Comparison of ENCODE assay signal across 7 cellular contexts in genomic region chr10:116271593-116272496, GRCh38. TPM values are rescaled to one million over a fixed set of nuclear protein-coding genes. Genes with fewer than 3 reads are reported as not detected.
DNase-seq lines count a peak whose midpoint lies in the region; ATAC-seq and TF ChIP-seq lines count a peak whose summit lies in the region.

No MANE protein-coding gene starts in this region.

- no peak overlapping the region for H2BK12ac ChIP-seq in H9 (ENCODE audit: insufficient read length, low read depth, low read length)

- H2BK120ac ChIP-seq in H9 (ENCODE audit: low read depth, low read length, poor library complexity, severe bottlenecking): no peak overlapping the region

- peaks cover 37% of the 10 kb centered on the region for H3K23me2 ChIP-seq in H9 (ENCODE audit: insufficient read length, low read depth, low read length, poor library complexity, severe bottlenecking)

- peak overlapping the region; percentile 65 for H3K4me3 ChIP-seq in astrocyte of the cerebellum (ENCODE audit: low read depth, low read length)
- H3K4me3 ChIP-seq in subcutaneous abdominal adipose tissue (ENCODE audit: low read depth in 1 of 5, low read length in 5 of 5): peak overlapping the region in 4 of 5 donors; percentile 60 to 74 (median 66)

- TF ChIP-seq CTCF in H9 (conservative IDR thresholded peaks at IDR 0.05): no peak
- no peak for TF ChIP-seq CTCF in astrocyte of the cerebellum (IDR thresholded peaks at IDR 0.05; ENCODE audit: low read depth, low read length, missing control alignments)

- no peaks in the 10 kb centered on the region for H3K79me1 ChIP-seq in H9 (ENCODE audit: insufficient read depth, low read depth, low read length, poor library complexity, severe bottlenecking)

- H4K5ac ChIP-seq in H9 (ENCODE audit: insufficient read length, low read depth, low read length): no peak overlapping the region

- no peak overlapping the region for H2AFZ ChIP-seq in H9 (ENCODE audit: low read length)

- no peak overlapping the region for H4K8ac ChIP-seq in H9 (replicated peaks; ENCODE audit: insufficient read length, low read depth, low read length)

- no peaks in the 10 kb centered on the region for H4K20me1 ChIP-seq in H9 (ENCODE audit: control insufficient read depth, insufficient read depth, insufficient read length)

- H3K9ac ChIP-seq in H9 (ENCODE audit: extremely low read depth, insufficient read length, low read length) (no peak overlapping the region), subcutaneous abdominal adipose tissue (ENCODE audit: low read length in 5 of 5) (peak overlapping the region in 1 of 5 donors; percentile 59)

- no peak overlapping the region for H3K4ac ChIP-seq in H9 (ENCODE audit: low read depth, low read length)

- no peaks in the 10 kb centered on the region; a peak in 2 of 7 replicates for H3K36me3 Mint-ChIP-seq in H9 (ENCODE audit: insufficient read depth in 1 of 3, low read depth in 3 of 3)

- H3K4me1 ChIP-seq in H9 (ENCODE audit: insufficient read depth, low read length) (no peaks in the 10 kb centered on the region), subcutaneous abdominal adipose tissue (ENCODE audit: control insufficient read depth in 5 of 5, insufficient read depth in 5 of 5, low read length in 5 of 5) (peaks cover 0 to 43% (median 40%) of the 10 kb centered on the region in 5 donors)

- H3K18ac ChIP-seq in H9 (ENCODE audit: insufficient read length, low read depth, low read length): no peak overlapping the region

- H3T11ph ChIP-seq in H9 (ENCODE audit: low read length): no peak overlapping the region

- no peak overlapping the region for H4K91ac ChIP-seq in H9 (ENCODE audit: insufficient read length, low read depth, low read length)

- no peaks in the 10 kb centered on the region for H3K79me2 ChIP-seq in H9 (ENCODE audit: insufficient read depth, low read length)

- H3K27me3 Mint-ChIP-seq in H9 (ENCODE audit: low read depth): no peaks in the 10 kb centered on the region; the same call in none of the 2 replicates

- H3K27me3 ChIP-seq in H9 (ENCODE audit: insufficient read depth, low read length) (peaks cover 57% of the 10 kb centered on the region), subcutaneous abdominal adipose tissue (ENCODE audit: control insufficient read depth in 5 of 5, insufficient read depth in 4 of 5, low read length in 5 of 5) (peaks cover 12 to 64% (median 28%) of the 10 kb centered on the region in 5 donors)

- H3K9me3 ChIP-seq in H9 (ENCODE audit: control insufficient read depth, low read depth, low read length): no peaks in the 10 kb centered on the region
- H3K9me3 ChIP-seq in subcutaneous abdominal adipose tissue (ENCODE audit: control insufficient read depth in 5 of 5, low read length in 5 of 5): no peaks in the 10 kb centered on the region

- H2BK15ac ChIP-seq in H9 (ENCODE audit: low read depth, low read length): no peak overlapping the region

- peak overlapping the region; percentile 68 to 91 for H3K4me3 Mint-ChIP-seq in H9

- H3K14ac ChIP-seq in H9 (ENCODE audit: insufficient read depth, low read length): no peak overlapping the region; the same call in 1 of the 2 replicates

- no peak overlapping the region for H3K56ac ChIP-seq in H9 (ENCODE audit: insufficient read length, low read depth, low read length)

- peaks cover 14 to 15% of the 10 kb centered on the region in 2 experiments for H3K4me1 Mint-ChIP-seq in H9

- peak; percentile 45 for DNase-seq in H9
- no peak for DNase-seq in astrocyte of the cerebellum (ENCODE audit: low read depth)
- DNase-seq in iris pigment epithelial cell (ENCODE audit: low read depth): peak; percentile 31
- DNase-seq in NCI-H2196 treated with DMSO at 0.1 percent for 48 hours (lab: John Stamatoyannopoulos, UW; ENCODE audit: unreplicated experiment): no peak
- DNase-seq in activated CD4-positive, alpha-beta T cell treated with anti-CD3 and anti-CD28 coated beads, Interleukin-2, amount 50 U/mL, for 1 hour: no peak

- WGBS in H9 (ENCODE audit: extremely low coverage, insufficient read length, low lambda C conversion rate): no CpG with 5 or more reads among the region's 65 CpGs

- H2BK5ac ChIP-seq in H9 (ENCODE audit: insufficient read length, low read length): no peak overlapping the region

- H3K4me2 ChIP-seq in H9 (ENCODE audit: insufficient read depth, insufficient read length, low read length): peak overlapping the region; percentile 94

- H3K9me3 Mint-ChIP-seq in H9: no peaks in the 10 kb centered on the region; a peak in 3 of 5 replicates

- H3K27ac Mint-ChIP-seq in H9: no peak overlapping the region

- ATAC-seq in GM18909 (IDR thresholded peaks at IDR 0.05; ENCODE audit: poor library complexity, unreplicated experiment): no peak

- H3K27ac ChIP-seq in H9 (ENCODE audit: insufficient read length, low read depth, low read length) (no peak overlapping the region), subcutaneous abdominal adipose tissue (ENCODE audit: low read depth, low read length) (peak overlapping the region; percentile 16)

- no peak overlapping the region for H3K23ac ChIP-seq in H9 (ENCODE audit: insufficient read length, low read depth, low read length)

- H2AK5ac ChIP-seq in H9 (ENCODE audit: insufficient read length, low read length): no peak overlapping the region

- no peak overlapping the region for H2BK20ac ChIP-seq in H9 (ENCODE audit: low read depth, low read length, poor library complexity, severe bottlenecking)

- H3K36me3 ChIP-seq in subcutaneous abdominal adipose tissue (ENCODE audit: control insufficient read depth in 5 of 5, insufficient read depth in 5 of 5, low read length in 5 of 5): no peaks in the 10 kb centered on the region

- in situ Hi-C loops in astrocyte of the cerebellum (cut with HindIII; ENCODE audit: low sequenced_read_pairs): no loop called here

RNA-seq across cellular contexts. Expression of gene GFRA1, which starts 1.2 kb away (rescaled TPM):
- 0.24 and 0.59 TPM in 2 replicates for total RNA-seq in H9 (2021)

RNA-seq across cellular contexts. Expression of gene CCDC172, which starts 52.4 kb away (rescaled TPM):
- total RNA-seq in H9 (2021): 1.3 and 1.8 TPM in 2 replicates

Comparison
In these comparisons a context has a peak if more than half of its experiments do, and no peak if none do; other contexts are left out.
1. DNase-seq: peak in H9 (single experiment) and iris pigment epithelial cell (single experiment); none in astrocyte of the cerebellum (single experiment), NCI-H2196 treated with DMSO at 0.1 percent for 48 hours (single experiment) and activated CD4-positive, alpha-beta T cell treated with anti-CD3 and anti-CD28 coated beads, Interleukin-2, amount 50 U/mL, for 1 hour (single experiment).